ENCODE assay signal across 1 cellular context in genomic region chr14:23320584-23321571, GRCh38.
TF ChIP-seq lines count a peak whose summit lies in the region.

Gene PABPN1, plus strand, starts transcription at chr14:23321457. Its CDS starts 13 bp downstream, at chr14:23321470.

TF ChIP-seq in WTC11, 78 proteins besides CTCF, POLR2A, EP300 and RAD21 (continued from another document):
- peak; percentile 97 for TF ChIP-seq NFYB (CRISPR knock-in tag; conservative IDR thresholded peaks at IDR 0.05; ENCODE audit: low read depth)
